ENCODE assay signal across 1 cellular context in genomic region chr1:46718727-46719622, GRCh38.
TF ChIP-seq lines count a peak whose summit lies in the region.

A gene with protein sequence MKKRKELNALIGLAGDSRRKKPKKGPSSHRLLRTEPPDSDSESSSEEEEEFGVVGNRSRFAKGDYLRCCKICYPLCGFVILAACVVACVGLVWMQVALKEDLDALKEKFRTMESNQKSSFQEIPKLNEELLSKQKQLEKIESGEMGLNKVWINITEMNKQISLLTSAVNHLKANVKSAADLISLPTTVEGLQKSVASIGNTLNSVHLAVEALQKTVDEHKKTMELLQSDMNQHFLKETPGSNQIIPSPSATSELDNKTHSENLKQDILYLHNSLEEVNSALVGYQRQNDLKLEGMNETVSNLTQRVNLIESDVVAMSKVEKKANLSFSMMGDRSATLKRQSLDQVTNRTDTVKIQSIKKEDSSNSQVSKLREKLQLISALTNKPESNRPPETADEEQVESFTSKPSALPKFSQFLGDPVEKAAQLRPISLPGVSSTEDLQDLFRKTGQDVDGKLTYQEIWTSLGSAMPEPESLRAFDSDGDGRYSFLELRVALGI (minus strand): TSS chr1:46719114. CDS start chr1:46718087, 1,027 bp downstream.

TF ChIP-seq in HepG2, 621 proteins besides CTCF, POLR2A, EP300 and RAD21 (continued from another document and continues in another):
- TF ChIP-seq ZNF407 (CRISPR knock-in tag; IDR thresholded peaks at IDR 0.05; ENCODE audit: not compliant biosample characterization) (peak; percentile 44), ZNF142 (CRISPR knock-in tag; IDR thresholded peaks at IDR 0.05) (no peak), ATF6 (CRISPR knock-in tag; conservative IDR thresholded peaks at IDR 0.05) (no peak), TIGD3 (CRISPR knock-in tag; IDR thresholded peaks at IDR 0.05; ENCODE audit: borderline replicate concordance) (no peak), FOXP1 (IDR thresholded peaks at IDR 0.05) (no peak), FOXP1 (CRISPR knock-in tag; IDR thresholded peaks at IDR 0.05) (no peak), NFATC3 (CRISPR knock-in tag; IDR thresholded peaks at IDR 0.05) (no peak), ISX (CRISPR knock-in tag; conservative IDR thresholded peaks at IDR 0.05) (no peak), TEAD2 (CRISPR knock-in tag; IDR thresholded peaks at IDR 0.05) (no peak), ZNF790 (CRISPR knock-in tag; IDR thresholded peaks at IDR 0.05; ENCODE audit: borderline replicate concordance) (0 out of 2 replicates have a peak, but pooled peaks have one; percentile 23), KDM2A (CRISPR knock-in tag; IDR thresholded peaks at IDR 0.05; ENCODE audit: borderline replicate concordance, low read depth) (peak; percentile 87), FOXK1 (CRISPR knock-in tag; IDR thresholded peaks at IDR 0.05; ENCODE audit: borderline replicate concordance, low read depth) (peak; percentile 77; the same call in 1 of the 2 replicates), NPAS2 (CRISPR knock-in tag; IDR thresholded peaks at IDR 0.05; ENCODE audit: borderline replicate concordance) (no peak), PRDM4 (CRISPR knock-in tag; IDR thresholded peaks at IDR 0.05; ENCODE audit: borderline replicate concordance) (no peak), YEATS2 (CRISPR knock-in tag; IDR thresholded peaks at IDR 0.05; ENCODE audit: borderline replicate concordance) (peak; percentile 78; the same call in 1 of the 2 replicates), SP4 (CRISPR knock-in tag; IDR thresholded peaks at IDR 0.05) (peak; percentile 95)
- TF ChIP-seq, protein P1, sequence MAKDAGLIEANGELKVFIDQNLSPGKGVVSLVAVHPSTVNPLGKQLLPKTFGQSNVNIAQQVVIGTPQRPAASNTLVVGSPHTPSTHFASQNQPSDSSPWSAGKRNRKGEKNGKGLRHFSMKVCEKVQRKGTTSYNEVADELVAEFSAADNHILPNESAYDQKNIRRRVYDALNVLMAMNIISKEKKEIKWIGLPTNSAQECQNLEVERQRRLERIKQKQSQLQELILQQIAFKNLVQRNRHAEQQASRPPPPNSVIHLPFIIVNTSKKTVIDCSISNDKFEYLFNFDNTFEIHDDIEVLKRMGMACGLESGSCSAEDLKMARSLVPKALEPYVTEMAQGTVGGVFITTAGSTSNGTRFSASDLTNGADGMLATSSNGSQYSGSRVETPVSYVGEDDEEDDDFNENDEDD (CRISPR knock-in tag; IDR thresholded peaks at IDR 0.05; ENCODE audit: borderline replicate concordance), result peak; percentile 53; the same call in 1 of the 2 replicates
- TF ChIP-seq, protein P2, sequence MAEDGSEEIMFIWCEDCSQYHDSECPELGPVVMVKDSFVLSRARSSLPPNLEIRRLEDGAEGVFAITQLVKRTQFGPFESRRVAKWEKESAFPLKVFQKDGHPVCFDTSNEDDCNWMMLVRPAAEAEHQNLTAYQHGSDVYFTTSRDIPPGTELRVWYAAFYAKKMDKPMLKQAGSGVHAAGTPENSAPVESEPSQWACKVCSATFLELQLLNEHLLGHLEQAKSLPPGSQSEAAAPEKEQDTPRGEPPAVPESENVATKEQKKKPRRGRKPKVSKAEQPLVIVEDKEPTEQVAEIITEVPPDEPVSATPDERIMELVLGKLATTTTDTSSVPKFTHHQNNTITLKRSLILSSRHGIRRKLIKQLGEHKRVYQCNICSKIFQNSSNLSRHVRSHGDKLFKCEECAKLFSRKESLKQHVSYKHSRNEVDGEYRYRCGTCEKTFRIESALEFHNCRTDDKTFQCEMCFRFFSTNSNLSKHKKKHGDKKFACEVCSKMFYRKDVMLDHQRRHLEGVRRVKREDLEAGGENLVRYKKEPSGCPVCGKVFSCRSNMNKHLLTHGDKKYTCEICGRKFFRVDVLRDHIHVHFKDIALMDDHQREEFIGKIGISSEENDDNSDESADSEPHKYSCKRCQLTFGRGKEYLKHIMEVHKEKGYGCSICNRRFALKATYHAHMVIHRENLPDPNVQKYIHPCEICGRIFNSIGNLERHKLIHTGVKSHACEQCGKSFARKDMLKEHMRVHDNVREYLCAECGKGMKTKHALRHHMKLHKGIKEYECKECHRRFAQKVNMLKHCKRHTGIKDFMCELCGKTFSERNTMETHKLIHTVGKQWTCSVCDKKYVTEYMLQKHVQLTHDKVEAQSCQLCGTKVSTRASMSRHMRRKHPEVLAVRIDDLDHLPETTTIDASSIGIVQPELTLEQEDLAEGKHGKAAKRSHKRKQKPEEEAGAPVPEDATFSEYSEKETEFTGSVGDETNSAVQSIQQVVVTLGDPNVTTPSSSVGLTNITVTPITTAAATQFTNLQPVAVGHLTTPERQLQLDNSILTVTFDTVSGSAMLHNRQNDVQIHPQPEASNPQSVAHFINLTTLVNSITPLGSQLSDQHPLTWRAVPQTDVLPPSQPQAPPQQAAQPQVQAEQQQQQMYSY (CRISPR knock-in tag; IDR thresholded peaks at IDR 0.05), result peak; percentile 95
- TF ChIP-seq, protein P3, sequence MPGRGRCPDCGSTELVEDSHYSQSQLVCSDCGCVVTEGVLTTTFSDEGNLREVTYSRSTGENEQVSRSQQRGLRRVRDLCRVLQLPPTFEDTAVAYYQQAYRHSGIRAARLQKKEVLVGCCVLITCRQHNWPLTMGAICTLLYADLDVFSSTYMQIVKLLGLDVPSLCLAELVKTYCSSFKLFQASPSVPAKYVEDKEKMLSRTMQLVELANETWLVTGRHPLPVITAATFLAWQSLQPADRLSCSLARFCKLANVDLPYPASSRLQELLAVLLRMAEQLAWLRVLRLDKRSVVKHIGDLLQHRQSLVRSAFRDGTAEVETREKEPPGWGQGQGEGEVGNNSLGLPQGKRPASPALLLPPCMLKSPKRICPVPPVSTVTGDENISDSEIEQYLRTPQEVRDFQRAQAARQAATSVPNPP (CRISPR knock-in tag; IDR thresholded peaks at IDR 0.05), result no peak
